Comparison of ENCODE assay signal across 18 cellular contexts in genomic region chr5:106417163-106417562, GRCh38.
A peak's percentile ranks its signal among the peaks of the same experiment; 100 is the strongest.
DNase-seq lines count a peak whose midpoint lies in the region; ATAC-seq and TF ChIP-seq lines count a peak whose summit lies in the region.
"Had no signal": no experiment of that assay in that cellular context is flagged by ENCODE, and none has a peak within 500 bp of the region (broad histone marks: within the 10 kb centered on the region; RNA-seq: fewer than 3 reads in every experiment).

No MANE protein-coding gene starts in this region.

- no peak overlapping the region for H2BK5ac ChIP-seq in trophoblast cell (ENCODE audit: low read depth, low read length, poor library complexity)

- no peak overlapping the region for H3K9ac ChIP-seq in endodermal cell (ENCODE audit: extremely low read depth, low read length, poor library complexity, severe bottlenecking)
- H3K9ac ChIP-seq in trophoblast cell (ENCODE audit: low read length), result no peak overlapping the region
- H3K9ac ChIP-seq: GM23248 had no signal

- no peak overlapping the region for H2AFZ ChIP-seq in trophoblast cell (ENCODE audit: insufficient read depth, low read length, poor library complexity)
- H2AFZ ChIP-seq: GM23248 had no signal

- no peaks in the 10 kb centered on the region for H3K79me1 ChIP-seq in trophoblast cell (ENCODE audit: low read length)

- H4K91ac ChIP-seq in trophoblast cell (ENCODE audit: low read depth, low read length), result no peak overlapping the region

- H3K4ac ChIP-seq in trophoblast cell (ENCODE audit: low read depth, low read length), result no peak overlapping the region

- H3K18ac ChIP-seq in trophoblast cell (ENCODE audit: low read length), result no peak overlapping the region

- no peak overlapping the region for H3K23ac ChIP-seq in trophoblast cell (ENCODE audit: low read length)

- TF ChIP-seq CTCF in endodermal cell (conservative IDR thresholded peaks at IDR 0.05), result no peak

- peak; percentile 11 for DNase-seq in H7
- peak; percentile 41 for DNase-seq in endodermal cell
- DNase-seq in trophoblast cell, result no peak
- no peak for DNase-seq in RPMI8226
- DNase-seq: ACHN; BE2C; C1 segment of cervical spinal cord; CD4-positive, CD25-positive, alpha-beta regulatory T cell; CD8-positive, alpha-beta memory T cell; COR-L47; DMS 273 treated with DMSO at 0.1 percent for 48 hours; DMS53; DND-41; EL; GM23248; H9 had no signal

- H3K4me3 ChIP-seq in H7 (ENCODE audit: insufficient read depth, low read depth, low read length) (no peak overlapping the region), endodermal cell (ENCODE audit: low read length) (no peak overlapping the region), trophoblast cell (ENCODE audit: low read depth, low read length) (no peak overlapping the region)
- H3K4me3 ChIP-seq: GM23248 had no signal

- H3K9me3 Mint-ChIP-seq in endodermal cell, result no peaks in the 10 kb centered on the region
- H3K9me3 Mint-ChIP-seq: H9 had no signal

- H4K8ac ChIP-seq in trophoblast cell (ENCODE audit: low read depth, low read length), result no peak overlapping the region

- H3K4me2 ChIP-seq in trophoblast cell (ENCODE audit: low read length), result no peak overlapping the region

- H2BK120ac ChIP-seq in trophoblast cell (ENCODE audit: insufficient read depth, low read length, poor library complexity), result no peak overlapping the region

- H3K9me3 ChIP-seq in endodermal cell (ENCODE audit: control insufficient read depth, low read length) (no peaks in the 10 kb centered on the region), trophoblast cell (ENCODE audit: insufficient read depth, low read depth, low read length) (no peaks in the 10 kb centered on the region)
- H3K9me3 ChIP-seq: BE2C had no signal

- H2AK5ac ChIP-seq in trophoblast cell (ENCODE audit: low read length), result peak overlapping the region; percentile 68

- no peaks in the 10 kb centered on the region for H3K36me3 Mint-ChIP-seq in endodermal cell (ENCODE audit: low read depth)
- H3K36me3 Mint-ChIP-seq: CD4-positive, CD25-positive, alpha-beta regulatory T cell; CD8-positive, alpha-beta memory T cell had no signal

- H3K27me3 Mint-ChIP-seq in endodermal cell (ENCODE audit: insufficient read depth), result no peaks in the 10 kb centered on the region
- H3K27me3 Mint-ChIP-seq: CD4-positive, CD25-positive, alpha-beta regulatory T cell; CD8-positive, alpha-beta memory T cell had no signal

- H3K4me1 Mint-ChIP-seq in endodermal cell, result no peaks in the 10 kb centered on the region
- H3K4me1 Mint-ChIP-seq: CD4-positive, CD25-positive, alpha-beta regulatory T cell; CD8-positive, alpha-beta memory T cell; H9 had no signal

- no peak overlapping the region for H4K12ac ChIP-seq in trophoblast cell (ENCODE audit: low read depth, low read length)

- ATAC-seq in GM21360 (IDR thresholded peaks at IDR 0.05; ENCODE audit: unreplicated experiment), result no peak
- no peak for ATAC-seq in SK-N-SH treated with all-trans-retinoic acid at 6 μM for 48 hours

- peak overlapping the region; percentile 24 for H3K14ac ChIP-seq in trophoblast cell (ENCODE audit: low read length)

- H3K36me3 ChIP-seq in H7 (replicated peaks; ENCODE audit: control insufficient read depth, insufficient read depth, low read length) (no peaks in the 10 kb centered on the region), endodermal cell (ENCODE audit: control insufficient read depth, insufficient read depth, low read length) (no peaks in the 10 kb centered on the region), trophoblast cell (ENCODE audit: control insufficient read depth in 1 of 2, insufficient read depth in 2 of 2, low read length in 2 of 2) (no peaks in the 10 kb centered on the region)
- H3K36me3 ChIP-seq: BE2C had no signal

- 96% methylated on average over 5 to 20 of the region's 22 CpGs for WGBS in endodermal cell (ENCODE audit: insufficient coverage in 1 of 2, insufficient read length in 1 of 2), 2 experiments
- no CpG with 5 or more reads among the region's 22 CpGs for WGBS in trophoblast cell (ENCODE audit: extremely low coverage, insufficient coverage, insufficient read length)

- H3K27ac ChIP-seq in endodermal cell (ENCODE audit: low read depth, low read length) (no peak overlapping the region), trophoblast cell (ENCODE audit: low read depth, low read length) (no peak overlapping the region)
- H3K27ac ChIP-seq: GM23248 had no signal

- no peaks in the 10 kb centered on the region for H3K79me2 ChIP-seq in trophoblast cell (ENCODE audit: control insufficient read depth, insufficient read depth, low read length, poor library complexity)

- H2BK12ac ChIP-seq in trophoblast cell (ENCODE audit: low read length), result peak overlapping the region; percentile 59

- no peaks in the 10 kb centered on the region for H3K27me3 ChIP-seq in H7 (ENCODE audit: control insufficient read depth, insufficient read depth, low read length)
- no peaks in the 10 kb centered on the region for H3K27me3 ChIP-seq in endodermal cell (ENCODE audit: control insufficient read depth, insufficient read depth, low read length, poor library complexity, severe bottlenecking)
- no peaks in the 10 kb centered on the region for H3K27me3 ChIP-seq in trophoblast cell (ENCODE audit: insufficient read depth, low read length)
- H3K27me3 ChIP-seq: BE2C had no signal

- H3K27ac Mint-ChIP-seq in endodermal cell, result no peak overlapping the region
- H3K27ac Mint-ChIP-seq: CD4-positive, CD25-positive, alpha-beta regulatory T cell; CD8-positive, alpha-beta memory T cell; H9 had no signal

- no peak overlapping the region for H3K4me3 Mint-ChIP-seq in endodermal cell
- H3K4me3 Mint-ChIP-seq: CD4-positive, CD25-positive, alpha-beta regulatory T cell; CD8-positive, alpha-beta memory T cell; H9 had no signal

- no peaks in the 10 kb centered on the region for H3K4me1 ChIP-seq in endodermal cell (ENCODE audit: control insufficient read depth, insufficient read depth, low read length)
- peaks cover 0 to 2% of the 10 kb centered on the region in 2 experiments for H3K4me1 ChIP-seq in trophoblast cell (ENCODE audit: control insufficient read depth in 1 of 2, insufficient read depth in 2 of 2, low read length in 2 of 2)
- H3K4me1 ChIP-seq: BE2C had no signal

TF ChIP-seq in SK-N-SH treated with all-trans-retinoic acid at 6 μM for 48 hours, 23 proteins besides CTCF, POLR2A, EP300 and RAD21:
- no peak for TF ChIP-seq PPARA (CRISPR knock-in tag; IDR thresholded peaks at IDR 0.05; ENCODE audit: borderline replicate concordance)
- no peak for TF ChIP-seq BACH2 (CRISPR knock-in tag; IDR thresholded peaks at IDR 0.05; ENCODE audit: borderline replicate concordance)
- no peak for TF ChIP-seq GLIS3 (CRISPR knock-in tag; IDR thresholded peaks at IDR 0.05)
- no peak for TF ChIP-seq ZNF565 (CRISPR knock-in tag; conservative IDR thresholded peaks at IDR 0.05; ENCODE audit: low read depth)
- TF ChIP-seq CSRNP3 (CRISPR knock-in tag; IDR thresholded peaks at IDR 0.05), result no peak
- TF ChIP-seq TSHZ2 (CRISPR knock-in tag; IDR thresholded peaks at IDR 0.05), result no peak
- TF ChIP-seq TCF4 (CRISPR knock-in tag; IDR thresholded peaks at IDR 0.05; ENCODE audit: borderline replicate concordance), result no peak
- TF ChIP-seq ARNTL (CRISPR knock-in tag; IDR thresholded peaks at IDR 0.05; ENCODE audit: borderline replicate concordance, low read depth), result no peak
- TF ChIP-seq OSR1 (CRISPR knock-in tag; IDR thresholded peaks at IDR 0.05), result no peak
- TF ChIP-seq TOX (CRISPR knock-in tag; IDR thresholded peaks at IDR 0.05; ENCODE audit: borderline replicate concordance), result no peak
- TF ChIP-seq ZFP30 (CRISPR knock-in tag; IDR thresholded peaks at IDR 0.05), result no peak
- TF ChIP-seq CSDC2 (CRISPR knock-in tag; IDR thresholded peaks at IDR 0.05), result no peak
- TF ChIP-seq ZNF70 (CRISPR knock-in tag; IDR thresholded peaks at IDR 0.05), result no peak

Comparison
In these comparisons a context has a peak if more than half of its experiments do, and no peak if none do; other contexts are left out.
1. DNase-seq: peak in H7 (single experiment) and endodermal cell (single experiment); none in trophoblast cell (0 of 2) and RPMI8226 (single experiment).